Comparison of ENCODE assay signal across 33 cellular contexts in genomic region chr1:182370532-182370931, GRCh38. TPM values are rescaled to one million over a fixed set of nuclear protein-coding genes. Genes with fewer than 3 reads are reported as not detected.
"Had no signal": no experiment of that assay in that cellular context is flagged by ENCODE, and none has a peak within 500 bp of the region (broad histone marks: within the 10 kb centered on the region; RNA-seq: fewer than 3 reads in every experiment).

No MANE protein-coding gene starts in this region.

- H3K27me3 Mint-ChIP-seq: activated naive CD8-positive, alpha-beta T cell treated with anti-CD3 and anti-CD28 coated beads for 36 hours had no signal

- H3K4me3 Mint-ChIP-seq: activated B cell treated with CpG ODN at 0.5 μM for 24 hours; activated CD4-positive, alpha-beta memory T cell treated with anti-CD3 and anti-CD28 coated beads, Interleukin-2, amount 10 ng/mL, durations not matched to agents 7 days and 5 days; activated CD4-positive, alpha-beta T cell treated with anti-CD3 and anti-CD28 coated beads, Interleukin-2, amount 10 ng/mL, durations not matched to agents 7 days and 5 days; activated CD8-positive, alpha-beta memory T cell treated with anti-CD3 and anti-CD28 coated beads, Interleukin-2, amount 10 ng/mL, durations not matched to agents 7 days and 5 days; activated CD8-positive, alpha-beta T cell treated with anti-CD3 and anti-CD28 coated beads, Interleukin-2, amount 10 ng/mL, durations not matched to agents 7 days and 5 days; activated naive CD4-positive, alpha-beta T cell treated with anti-CD3 and anti-CD28 coated beads, Interleukin-2, amount 10 ng/mL, durations not matched to agents 7 days and 5 days; activated naive CD8-positive, alpha-beta T cell treated with anti-CD3 and anti-CD28 coated beads for 36 hours; activated T-cell treated with anti-CD3 and anti-CD28 coated beads, Interleukin-2, amount 50 U/mL, for 24 hours; T-helper 1 cell treated with Interleukin-12 subunit alpha and Interleukin-12 subunit beta and Interleukin-4 antibody, amounts not matched to agents 30 μg/mL and 1 μg/mL, for 36 hours; T-helper 2 cell treated with Interferon-gamma antibody and Interleukin-4, amounts not matched to agents 5 μg/mL and 100 μg/mL, for 36 hours had no signal

- H3K36me3 Mint-ChIP-seq: activated naive CD4-positive, alpha-beta T cell treated with anti-CD3 and anti-CD28 coated beads, Interleukin-2, amount 50 U/mL, for 72 hours; activated naive CD8-positive, alpha-beta T cell treated with anti-CD3 and anti-CD28 coated beads for 36 hours had no signal

- ATAC-seq: activated CD8-positive, alpha-beta memory T cell treated with anti-CD3 and anti-CD28 coated beads, Interleukin-2, amount 10 ng/mL, durations not matched to agents 7 days and 5 days; activated CD8-positive, alpha-beta T cell treated with anti-CD3 and anti-CD28 coated beads, Interleukin-2, amount 10 ng/mL, durations not matched to agents 7 days and 5 days; activated naive CD4-positive, alpha-beta T cell treated with anti-CD3 and anti-CD28 coated beads, Interleukin-2, amount 50 U/mL, for 72 hours; body of pancreas had no signal

- H3K9me3 Mint-ChIP-seq: activated B cell treated with CpG ODN at 0.5 μM for 24 hours; activated CD4-positive, alpha-beta memory T cell treated with anti-CD3 and anti-CD28 coated beads, Interleukin-2, amount 10 ng/mL, durations not matched to agents 7 days and 5 days; activated naive CD4-positive, alpha-beta T cell treated with anti-CD3 and anti-CD28 coated beads, Interleukin-2, amount 10 ng/mL, durations not matched to agents 7 days and 5 days; activated naive CD8-positive, alpha-beta T cell treated with anti-CD3 and anti-CD28 coated beads for 36 hours; activated T-cell treated with anti-CD3 and anti-CD28 coated beads, Interleukin-2, amount 50 U/mL, for 24 hours; activated T-helper 2 cell treated with anti-CD3 and anti-CD28 coated beads, Interferon-gamma antibody, Interleukin-2, Interleukin-4, amounts not matched to agents 10 μg/mL and 5 μg/mL and 100 μg/mL, durations not matched to agents 14 hours and 24 hours and 36 hours; T-helper 1 cell treated with Interleukin-12 subunit alpha and Interleukin-12 subunit beta and Interleukin-4 antibody, amounts not matched to agents 30 μg/mL and 1 μg/mL, for 36 hours; T-helper 2 cell treated with Interferon-gamma antibody and Interleukin-4, amounts not matched to agents 5 μg/mL and 100 μg/mL, for 36 hours had no signal

- DNase-seq: activated B cell treated with CpG ODN at 0.5 μM for 24 hours; activated CD4-positive, alpha-beta memory T cell treated with anti-CD3 and anti-CD28 coated beads, Interleukin-2, amount 10 ng/mL, durations not matched to agents 7 days and 5 days; activated CD4-positive, alpha-beta T cell treated with anti-CD3 and anti-CD28 coated beads for 48 hours; activated CD4-positive, alpha-beta T cell treated with anti-CD3 and anti-CD28 coated beads, Interleukin-2, amount 10 ng/mL, durations not matched to agents 7 days and 5 days; activated CD4-positive, alpha-beta T cell treated with anti-CD3 and anti-CD28 coated beads, Interleukin-2, amount 50 U/mL, for 48 hours; activated CD4-positive, CD25-positive, alpha-beta regulatory T cell treated with anti-CD3 and anti-CD28 coated beads, Interleukin-2, amount 50 U/mL, for 72 hours; activated CD8-positive, alpha-beta memory T cell treated with anti-CD3 and anti-CD28 coated beads for 24 hours; activated CD8-positive, alpha-beta memory T cell treated with anti-CD3 and anti-CD28 coated beads, Interleukin-2, amount 10 ng/mL, durations not matched to agents 7 days and 5 days; activated CD8-positive, alpha-beta memory T cell treated with anti-CD3 and anti-CD28 coated beads, Interleukin-2, amount 50 U/mL, for 48 hours; activated CD8-positive, alpha-beta T cell treated with anti-CD3 and anti-CD28 coated beads, Interleukin-2, amount 10 ng/mL, durations not matched to agents 7 days and 5 days; activated effector memory CD4-positive, alpha-beta T cell treated with Interleukin-2 at 50 U/mL for 16 hours; activated gamma-delta T cell; activated naive CD4-positive, alpha-beta T cell treated with anti-CD3 and anti-CD28 coated beads, Interleukin-2, amount 10 ng/mL, durations not matched to agents 7 days and 5 days; activated naive CD4-positive, alpha-beta T cell treated with Interleukin-2 at 50 U/mL for 16 hours; activated naive CD8-positive, alpha-beta T cell treated with anti-CD3 and anti-CD28 coated beads for 36 hours; activated T-cell treated with anti-CD3 and anti-CD28 coated beads, Interleukin-2, amount 50 U/mL, for 24 hours; activated T-cell treated with anti-CD3 and anti-CD28 coated beads, Interleukin-2, amount 50 U/mL, for 48 hours; adrenal gland; amniotic stem cell; aorta; body of pancreas; brain microvascular endothelial cell; central memory CD4-positive, alpha-beta T cell; T-helper 2 cell; T-helper 9 cell had no signal

- H3K27ac Mint-ChIP-seq: activated B cell treated with CpG ODN at 0.5 μM for 24 hours; activated CD4-positive, alpha-beta memory T cell treated with anti-CD3 and anti-CD28 coated beads, Interleukin-2, amount 10 ng/mL, durations not matched to agents 7 days and 5 days; activated CD4-positive, alpha-beta T cell treated with anti-CD3 and anti-CD28 coated beads, Interleukin-2, amount 10 ng/mL, durations not matched to agents 7 days and 5 days; activated CD8-positive, alpha-beta memory T cell treated with anti-CD3 and anti-CD28 coated beads, Interleukin-2, amount 10 ng/mL, durations not matched to agents 7 days and 5 days; activated CD8-positive, alpha-beta T cell treated with anti-CD3 and anti-CD28 coated beads, Interleukin-2, amount 10 ng/mL, durations not matched to agents 7 days and 5 days; activated naive CD4-positive, alpha-beta T cell treated with anti-CD3 and anti-CD28 coated beads, Interleukin-2, amount 10 ng/mL, durations not matched to agents 7 days and 5 days; activated naive CD4-positive, alpha-beta T cell treated with anti-CD3 and anti-CD28 coated beads, Interleukin-2, amount 50 U/mL, for 72 hours; activated naive CD8-positive, alpha-beta T cell treated with anti-CD3 and anti-CD28 coated beads for 36 hours; activated T-cell treated with anti-CD3 and anti-CD28 coated beads, Interleukin-2, amount 50 U/mL, for 24 hours; activated T-helper 2 cell treated with anti-CD3 and anti-CD28 coated beads, Interferon-gamma antibody, Interleukin-2, Interleukin-4, amounts not matched to agents 10 μg/mL and 5 μg/mL and 100 μg/mL, durations not matched to agents 14 hours and 24 hours and 36 hours; T-helper 1 cell treated with Interleukin-12 subunit alpha and Interleukin-12 subunit beta and Interleukin-4 antibody, amounts not matched to agents 30 μg/mL and 1 μg/mL, for 36 hours; T-helper 2 cell treated with Interferon-gamma antibody and Interleukin-4, amounts not matched to agents 5 μg/mL and 100 μg/mL, for 36 hours had no signal

- H3K4me1 Mint-ChIP-seq: activated CD4-positive, alpha-beta memory T cell treated with anti-CD3 and anti-CD28 coated beads, Interleukin-2, amount 10 ng/mL, durations not matched to agents 7 days and 5 days; activated CD4-positive, alpha-beta T cell treated with anti-CD3 and anti-CD28 coated beads, Interleukin-2, amount 10 ng/mL, durations not matched to agents 7 days and 5 days; activated CD8-positive, alpha-beta memory T cell treated with anti-CD3 and anti-CD28 coated beads, Interleukin-2, amount 10 ng/mL, durations not matched to agents 7 days and 5 days; activated naive CD4-positive, alpha-beta T cell treated with anti-CD3 and anti-CD28 coated beads, Interleukin-2, amount 10 ng/mL, durations not matched to agents 7 days and 5 days; activated naive CD8-positive, alpha-beta T cell treated with anti-CD3 and anti-CD28 coated beads for 36 hours had no signal

RNA-seq across cellular contexts. Expression of gene TEDDM1, which starts 29.9 kb away (rescaled TPM):
- total RNA-seq: activated B cell treated with CpG ODN at 0.5 μM for 24 hours; activated CD4-positive, alpha-beta memory T cell treated with anti-CD3 and anti-CD28 coated beads, Interleukin-2, amount 10 ng/mL, durations not matched to agents 7 days and 5 days; activated CD4-positive, alpha-beta T cell treated with anti-CD3 and anti-CD28 coated beads, Interleukin-2, amount 10 ng/mL, durations not matched to agents 7 days and 5 days; activated CD8-positive, alpha-beta memory T cell treated with anti-CD3 and anti-CD28 coated beads, Interleukin-2, amount 10 ng/mL, durations not matched to agents 7 days and 5 days; activated CD8-positive, alpha-beta T cell treated with anti-CD3 and anti-CD28 coated beads, Interleukin-2, amount 10 ng/mL, durations not matched to agents 7 days and 5 days; activated naive CD4-positive, alpha-beta T cell treated with anti-CD3 and anti-CD28 coated beads, Interleukin-2, amount 50 U/mL, for 72 hours; activated naive CD8-positive, alpha-beta T cell treated with anti-CD3 and anti-CD28 coated beads for 36 hours; activated T-helper 2 cell treated with anti-CD3 and anti-CD28 coated beads, Interferon-gamma antibody, Interleukin-2, Interleukin-4, amounts not matched to agents 10 μg/mL and 5 μg/mL and 100 μg/mL, durations not matched to agents 14 hours and 24 hours and 36 hours; adrenal gland; aorta; astrocyte; body of pancreas; breast epithelium; cardiac septum; cerebellum had no signal
